In the genomic region with DNA sequence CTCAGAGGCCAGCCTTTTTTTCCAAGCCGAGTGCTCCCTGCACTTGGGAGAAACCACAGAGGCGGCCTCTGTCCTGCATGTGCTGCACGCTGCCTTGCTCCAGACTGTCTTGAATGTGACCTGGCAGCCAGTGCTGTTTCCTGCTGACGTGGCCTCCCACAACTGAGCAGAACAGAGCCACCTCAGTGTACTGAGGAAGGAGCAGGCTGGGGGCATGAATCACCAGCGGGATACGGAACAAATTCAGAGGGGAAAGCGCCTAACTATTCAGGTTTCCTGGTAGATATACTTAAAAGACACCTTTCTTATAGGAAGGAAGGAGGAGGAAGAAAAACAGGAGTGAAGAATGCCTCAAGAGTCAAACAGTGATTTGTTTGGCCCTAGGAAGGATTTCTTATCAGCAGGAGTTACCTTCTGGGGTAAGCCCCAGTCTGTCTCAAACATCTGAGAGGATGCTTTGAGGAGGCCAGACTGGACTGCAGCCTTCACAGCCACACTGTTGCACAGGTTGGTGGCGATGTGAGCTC, we compare ENCODE assay signal across 8 cellular contexts.
DNase-seq lines count a peak whose midpoint lies in the region; ATAC-seq and TF ChIP-seq lines count a peak whose summit lies in the region.

No MANE protein-coding gene starts in this region.

- H4K20me1 ChIP-seq in HCT116 (ENCODE audit: insufficient read depth) = no peaks in the 10 kb centered on the region

- H3K4me3 ChIP-seq in BJ (ENCODE audit: low read depth, low read length) (no peak overlapping the region), HCT116 (replicated peaks in 1 of 2; ENCODE audit: low read depth in 1 of 2, low read length in 2 of 2) (peak overlapping the region in 1 of 2 experiments; percentile 7; a peak in 2 of 4 replicates), adrenal gland (no peak overlapping the region), left ventricle myocardium inferior (peak overlapping the region; percentile 18)

- BruUV-seq in HCT116 (replicated peaks; lab: Mats Ljungman, UMichigan) = no TSS peak

- H3K4me2 ChIP-seq in HCT116 (ENCODE audit: low read length) = peak overlapping the region; percentile 55

- ATAC-seq in HCT116 = peak; percentile 98

- no peak for TF ChIP-seq POLR2A in HCT116 (IDR thresholded peaks at IDR 0.05; ENCODE audit: borderline replicate concordance, extremely low read depth, insufficient read depth, insufficient read length)
- peak in 1 of 2 donors; percentile 89 for TF ChIP-seq POLR2A in adrenal gland (IDR thresholded peaks at IDR 0.05)

- no peaks in the 10 kb centered on the region; the same call in 1 of the 2 replicates for H3K36me3 ChIP-seq in BJ (ENCODE audit: control insufficient read depth, insufficient read depth, low read length)
- H3K36me3 ChIP-seq in HCT116 (ENCODE audit: control insufficient read depth in 1 of 2, insufficient read depth in 2 of 2, low read length in 2 of 2) = no peaks in the 10 kb centered on the region; a peak in 1 of 4 replicates
- no peaks in the 10 kb centered on the region for H3K36me3 ChIP-seq in adrenal gland (replicated peaks in 1 of 2)
- no peaks in the 10 kb centered on the region for H3K36me3 ChIP-seq in left ventricle myocardium inferior

- H2AFZ ChIP-seq in HCT116 (ENCODE audit: low read depth, low read length, poor library complexity, severe bottlenecking) = no peak overlapping the region

- no peaks in the 10 kb centered on the region for H3K9me2 ChIP-seq in HCT116 (ENCODE audit: insufficient read depth)

- H3K9ac ChIP-seq in HCT116 (ENCODE audit: low read length) = peak overlapping the region; percentile 53

- RAD21 ChIA-PET in HCT116 (lab: Charles Lee; ENCODE audit: low non-redundant PET in 1 of 2, low total read pairs in 2 of 2, uncharacterized antibody in 2 of 2, unreplicated experiment in 2 of 2) = no interaction called here

- peaks cover 52 to 59% of the 10 kb centered on the region in 2 experiments for H3K4me1 ChIP-seq in HCT116 (ENCODE audit: control insufficient read depth in 1 of 2, insufficient read depth in 2 of 2, low read length in 2 of 2)
- H3K4me1 ChIP-seq in adrenal gland (replicated peaks in 1 of 2) = peaks cover 40 to 78% of the 10 kb centered on the region in 2 donors
- H3K4me1 ChIP-seq in left ventricle myocardium inferior = peaks cover 70% of the 10 kb centered on the region

- POLR2A ChIA-PET in BJ (lab: Charles Lee) = no interaction called here
- POLR2A ChIA-PET in HCT116 (lab: Charles Lee) = interaction anchor here (0.9 to 1.3 kb wide), 2 partner anchors 11 to 112 kb away, joined by 3 to 5 read pairs; no protein-coding TSS in a partner anchor

- H3K27me3 ChIP-seq in BJ (ENCODE audit: control insufficient read depth, insufficient read depth, low read length) (no peaks in the 10 kb centered on the region), HCT116 (ENCODE audit: insufficient read depth, low read length) (no peaks in the 10 kb centered on the region), adrenal gland (no peaks in the 10 kb centered on the region), left ventricle myocardium inferior (ENCODE audit: low read depth) (no peaks in the 10 kb centered on the region)

- 12 to 16% (median 13%) methylated on average over 7 to 8 of the region's 8 CpGs for WGBS in adrenal gland, 4 donors

- H3K27ac ChIP-seq in HCT116 (ENCODE audit: low read depth, low read length) = peak overlapping the region; percentile 47
- peak overlapping the region; percentile 12 to 93 (median 80) for H3K27ac ChIP-seq in adrenal gland
- peak overlapping the region; percentile 89 for H3K27ac ChIP-seq in left ventricle myocardium inferior (replicated peaks)

- intact Hi-C loops in HCT116 (cut with micrococcal nuclease) (loop anchor here (10.0 kb wide), 1 partner anchor 179 kb away; no protein-coding TSS in a partner anchor), adrenal gland (cut with DNase I) (no loop called here), left ventricle myocardium inferior (cut with micrococcal nuclease) (no loop called here)

- TF ChIP-seq CTCF in BJ (IDR thresholded peaks at IDR 0.05; ENCODE audit: insufficient read depth, low read depth, low read length) (no peak), HCT116 (IDR thresholded peaks at IDR 0.05 in 2 of 3, conservative IDR thresholded peaks at IDR 0.05 in 1 of 3; ENCODE audit: borderline replicate concordance in 1 of 3, insufficient read depth in 1 of 3, low read depth in 2 of 3, low read length in 2 of 3) (no peak), adrenal gland (IDR thresholded peaks at IDR 0.05) (no peak), left ventricle myocardium inferior (IDR thresholded peaks at IDR 0.05; ENCODE audit: borderline replicate concordance) (no peak)

- TF ChIP-seq RAD21 in HCT116 (IDR thresholded peaks at IDR 0.05; ENCODE audit: low read depth) = peak; percentile 36; the same call in 1 of the 2 replicates

- no peaks in the 10 kb centered on the region for H3K9me3 ChIP-seq in HCT116 (ENCODE audit: control insufficient read depth in 1 of 2, insufficient read depth in 1 of 2, low read depth in 1 of 2, low read length in 2 of 2)
- no peaks in the 10 kb centered on the region for H3K9me3 ChIP-seq in adrenal gland (replicated peaks in 1 of 3)
- H3K9me3 ChIP-seq in left ventricle myocardium inferior (replicated peaks) = no peaks in the 10 kb centered on the region

- CTCF ChIA-PET in BJ (lab: Yijun Ruan, JAX) = interaction anchor here (0.7 kb wide), 3 partner anchors 16 to 55 kb away, joined by 3 read pairs; no protein-coding TSS in a partner anchor
- CTCF ChIA-PET in HCT116 (lab: Charles Lee) = interaction anchor here (0.5 to 1.0 kb wide), 2 partner anchors 15 to 182 kb away, joined by 3 read pairs; no protein-coding TSS in a partner anchor

- peak; percentile 93 for DNase-seq in BJ (ENCODE audit: low read depth)
- DNase-seq in HCT116 (ENCODE audit: low read depth, low spot score) = peak; percentile 93
- peak; percentile 99 for DNase-seq in RPMI7951 (ENCODE audit: low read depth)
- DNase-seq in adrenal gland = peak; percentile 90 to 98 (median 96)
- peak; percentile 88 for DNase-seq in left ventricle myocardium inferior
- peak; percentile 95 for DNase-seq in pulmonary artery endothelial cell (ENCODE audit: low read depth, low spot score)
- DNase-seq in NCI-H82 treated with DMSO at 0.1 percent for 48 hours (lab: John Stamatoyannopoulos, UW; ENCODE audit: unreplicated experiment) = no peak
- DNase-seq in NCI-H2196 (lab: John Stamatoyannopoulos, UW; ENCODE audit: unreplicated experiment) = no peak

- peaks cover 9% of the 10 kb centered on the region; the same call in 1 of the 2 replicates for H3K79me2 ChIP-seq in HCT116 (ENCODE audit: insufficient read depth, low read length)

TF ChIP-seq in HCT116, 20 proteins besides CTCF, POLR2A, EP300 and RAD21:
- TF ChIP-seq JUND (IDR thresholded peaks at IDR 0.05) (peak; percentile 89), FOSL1 (IDR thresholded peaks at IDR 0.05; ENCODE audit: low read depth) (peak; percentile 82), SRF (IDR thresholded peaks at IDR 0.05; ENCODE audit: low read depth) (peak; percentile 59), CEBPB (IDR thresholded peaks at IDR 0.05; ENCODE audit: low read depth) (peak; percentile 78), SP1 (IDR thresholded peaks at IDR 0.05; ENCODE audit: low read depth) (peak; percentile 93), EGR1 (IDR thresholded peaks at IDR 0.05; ENCODE audit: low read depth) (no peak), SIN3A (IDR thresholded peaks at IDR 0.05; ENCODE audit: low read depth) (peak; percentile 79), ZNF274 (IDR thresholded peaks at IDR 0.05; ENCODE audit: low read depth, low read length) (no peak), ELF1 (IDR thresholded peaks at IDR 0.05; ENCODE audit: borderline replicate concordance, low read depth) (no peak; the same call in 1 of the 2 replicates), CBX3 (IDR thresholded peaks at IDR 0.05; ENCODE audit: low read depth) (peak; percentile 99), POLR2AphosphoS5 (IDR thresholded peaks at IDR 0.05; ENCODE audit: low read depth, low read length) (peak; percentile 78), YY1 (IDR thresholded peaks at IDR 0.05; ENCODE audit: extremely low read depth, insufficient replicate concordance, low read depth, low read length) (no peak)
- TF ChIP-seq, protein P1, sequence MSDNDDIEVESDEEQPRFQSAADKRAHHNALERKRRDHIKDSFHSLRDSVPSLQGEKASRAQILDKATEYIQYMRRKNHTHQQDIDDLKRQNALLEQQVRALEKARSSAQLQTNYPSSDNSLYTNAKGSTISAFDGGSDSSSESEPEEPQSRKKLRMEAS (IDR thresholded peaks at IDR 0.05) = peak; percentile 98

Comparison
In these comparisons a context has a peak if more than half of its experiments do, and no peak if none do; other contexts are left out.
1. DNase-seq: peak in BJ (single experiment), HCT116 (single experiment), RPMI7951 (single experiment), adrenal gland (7 of 7), left ventricle myocardium inferior (single experiment) and pulmonary artery endothelial cell (single experiment); none in NCI-H82 treated with DMSO at 0.1 percent for 48 hours (single experiment) and NCI-H2196 (single experiment).
2. Peak in every context shown above with its lines, with median percentiles within 50 percentile points of each other: H3K27ac ChIP-seq.